ENCODE assay signal across 15 cellular contexts in genomic region chr13:40895715-40896184, GRCh38.
DNase-seq lines count a peak whose midpoint lies in the region; ATAC-seq, FAIRE-seq and TF ChIP-seq lines count a peak whose summit lies in the region.
"Had no signal": no experiment of that assay in that cellular context is flagged by ENCODE, and none has a peak within 500 bp of the region (broad histone marks: within the 10 kb centered on the region; RNA-seq: fewer than 3 reads in every experiment).

No MANE protein-coding gene starts in this region.

- intact Hi-C loops in CD4-positive, alpha-beta memory T cell (cut with micrococcal nuclease): no loop called here
- intact Hi-C loops in GM12878 (cut with micrococcal nuclease; ENCODE audit: unreplicated experiment): no loop called here
- intact Hi-C loops in mucosa of descending colon (cut with DNase I, micrococcal nuclease): no loop called here

- no peak for TF ChIP-seq RAD21 in GM12878 (IDR thresholded peaks at IDR 0.05; ENCODE audit: insufficient read depth, low read depth, low read length)

- RAD21 ChIA-PET in GM12878 (lab: Charles Lee; ENCODE audit: unreplicated experiment): interaction anchor here (0.8 to 1.4 kb wide), 3 partner anchors 25 to 77 kb away, joined by 3 read pairs; no protein-coding TSS in a partner anchor

- no peak overlapping the region for H3K27ac ChIP-seq in CD4-positive, alpha-beta memory T cell (ENCODE audit: low read depth, low read length)
- no peak overlapping the region for H3K27ac ChIP-seq in GM12878 (ENCODE audit: control insufficient read depth, insufficient read depth)
- H3K27ac ChIP-seq: epithelial cell of prostate, GM23248 had no signal

- H3K4me1 ChIP-seq in CD4-positive, alpha-beta memory T cell (ENCODE audit: insufficient read depth, low read length): no peaks in the 10 kb centered on the region
- H3K4me1 ChIP-seq in GM12878 (ENCODE audit: control insufficient read depth, insufficient read depth, low read length) (no peaks in the 10 kb centered on the region), mucosa of descending colon (ENCODE audit: low read depth) (peaks cover 11% of the 10 kb centered on the region)

- no peak for DNase-seq in CD4-positive, alpha-beta memory T cell
- DNase-seq in HuH-7.5 (ENCODE audit: low spot score) (peak; percentile 33), GM12878 (ENCODE audit: low read depth, low spot score) (no peak), mucosa of descending colon (peak in 1 of 3 donors; percentile 57), A172 (ENCODE audit: low spot score) (no peak), urothelium cell line (ENCODE audit: low spot score) (no peak)
- DNase-seq: GM23248; IMR-90; NCI-H446; SHP77 treated with DMSO at 0.1 percent for 48 hours; stimulated activated CD8-positive, alpha-beta memory T cell treated with anti-CD3 and anti-CD28 coated beads, Interleukin-4, amount 100 ng/mL, for 48 hours had no signal

- BruUV-seq in GM12878 (replicated peaks; lab: Mats Ljungman, UMichigan): no TSS peak

- H3K27me3 ChIP-seq in CD4-positive, alpha-beta memory T cell (ENCODE audit: insufficient read depth, low read length): no peaks in the 10 kb centered on the region
- no peaks in the 10 kb centered on the region for H3K27me3 ChIP-seq in GM12878 (replicated peaks in 1 of 2; ENCODE audit: control insufficient read depth in 2 of 2, insufficient read depth in 2 of 2, low read length in 1 of 2)

- H3K9ac ChIP-seq in GM12878 (ENCODE audit: control insufficient read depth, insufficient read depth, low read length): no peak overlapping the region
- H3K9ac ChIP-seq: GM23248 had no signal

- peaks cover 6 to 7% of the 10 kb centered on the region in 2 donors for H3K36me3 Mint-ChIP-seq in CD4-positive, alpha-beta memory T cell

- TF ChIP-seq CTCF in GM12878 (IDR thresholded peaks at IDR 0.05 in 2 of 3, conservative IDR thresholded peaks at IDR 0.05 in 1 of 3; ENCODE audit: control insufficient read depth in 2 of 3, extremely low read depth in 1 of 3, insufficient read depth in 1 of 3, low read depth in 3 of 3, low read length in 3 of 3) (no peak), mucosa of descending colon (IDR thresholded peaks at IDR 0.05) (no peak)

- H3K4me2 ChIP-seq in GM12878 (ENCODE audit: control insufficient read depth, insufficient read depth): no peak overlapping the region

- H2AFZ ChIP-seq in GM12878 (ENCODE audit: control insufficient read depth, low read depth, low read length): no peak overlapping the region
- H2AFZ ChIP-seq: GM23248 had no signal

- no peak for TF ChIP-seq POLR2A in GM12878 (IDR thresholded peaks at IDR 0.05; ENCODE audit: low read depth, low read length)

- no peaks in the 10 kb centered on the region for H3K27me3 Mint-ChIP-seq in CD4-positive, alpha-beta memory T cell
- H3K27me3 Mint-ChIP-seq: brain had no signal

- H3K9me3 Mint-ChIP-seq in CD4-positive, alpha-beta memory T cell: peaks cover 0 to 8% (median 3%) of the 10 kb centered on the region in 8 donors

- peak overlapping the region in 4 of 7 donors; percentile 25 to 51 (median 48) for H3K27ac Mint-ChIP-seq in CD4-positive, alpha-beta memory T cell

- SMC1A ChIA-PET in GM12878 (lab: Charles Lee; ENCODE audit: uncharacterized antibody, unreplicated experiment): interaction anchor here (0.7 to 1.0 kb wide), 3 partner anchors 10 to 19 kb away, joined by 3 to 5 read pairs (median 3); no protein-coding TSS in a partner anchor

- 97% methylated on average over 2 of the region's 2 CpGs for WGBS in GM12878 (ENCODE audit: insufficient coverage, insufficient replicate concordance, low lambda C conversion rate, missing lambda C conversion rate)

- H3K36me3 ChIP-seq in CD4-positive, alpha-beta memory T cell (ENCODE audit: insufficient read depth, low read length): no peaks in the 10 kb centered on the region
- no peaks in the 10 kb centered on the region for H3K36me3 ChIP-seq in GM12878 (ENCODE audit: control insufficient read depth in 2 of 2, insufficient read depth in 2 of 2, low read length in 1 of 2)
- H3K36me3 ChIP-seq in mucosa of descending colon (ENCODE audit: low read depth): no peaks in the 10 kb centered on the region

- ATAC-seq in GM12878 (peak; percentile 74), mucosa of descending colon (peak; percentile 97), GM21390 (IDR thresholded peaks at IDR 0.05; ENCODE audit: unreplicated experiment) (no peak), HG03097 (IDR thresholded peaks at IDR 0.05; ENCODE audit: low FRiP score, unreplicated experiment) (no peak)

- H3K4me1 Mint-ChIP-seq in CD4-positive, alpha-beta memory T cell: peaks cover 6 to 8% (median 7%) of the 10 kb centered on the region in 4 donors

- in situ Hi-C loops in GM12878 (cut with MboI): no loop called here

- CTCF ChIA-PET in CD4-positive, alpha-beta memory T cell (lab: Charles Lee; ENCODE audit: partially characterized antibody): no interaction called here
- CTCF ChIA-PET in GM12878 (lab: Yijun Ruan, JAX): interaction anchor here (0.6 to 1.0 kb wide), 6 partner anchors 25 to 194 kb away, joined by 3 to 4 read pairs (median 3); no protein-coding TSS in a partner anchor

- H3K4me3 ChIP-seq in CD4-positive, alpha-beta memory T cell (ENCODE audit: low read length in 2 of 2): no peak overlapping the region
- H3K4me3 ChIP-seq in GM12878: no peak overlapping the region
- no peak overlapping the region for H3K4me3 ChIP-seq in mucosa of descending colon
- H3K4me3 ChIP-seq: GM23248 had no signal

- H4K20me1 ChIP-seq in GM12878 (ENCODE audit: control insufficient read depth, insufficient read depth): no peaks in the 10 kb centered on the region

- TF ChIP-seq EP300 in GM12878 (IDR thresholded peaks at IDR 0.05; ENCODE audit: borderline replicate concordance in 1 of 2, control insufficient read depth in 1 of 2, low read depth in 2 of 2, low read length in 2 of 2): no peak

- H3K9me3 ChIP-seq in CD4-positive, alpha-beta memory T cell (ENCODE audit: control insufficient read depth in 1 of 2, low read length in 2 of 2): no peaks in the 10 kb centered on the region
- H3K9me3 ChIP-seq in GM12878 (replicated peaks; ENCODE audit: control insufficient read depth, insufficient read depth, low read length): no peaks in the 10 kb centered on the region
- no peaks in the 10 kb centered on the region for H3K9me3 ChIP-seq in mucosa of descending colon

- H3K4me3 Mint-ChIP-seq in CD4-positive, alpha-beta memory T cell: no peak overlapping the region

- H3K79me2 ChIP-seq in GM12878 (ENCODE audit: control insufficient read depth, insufficient read depth, low read length): no peaks in the 10 kb centered on the region

- FAIRE-seq in GM12878 (lab: Jason Lieb, UNC) (no peak), urothelium cell line (lab: Jason Lieb, UNC) (no peak)

- POLR2A ChIA-PET in CD4-positive, alpha-beta memory T cell (lab: Charles Lee; ENCODE audit: partially characterized antibody): no interaction called here
- POLR2A ChIA-PET in GM12878 (lab: Charles Lee): interaction anchor here (0.8 kb wide), 1 partner anchor 25 kb away, joined by 3 read pairs; no protein-coding TSS in a partner anchor

TF ChIP-seq in GM12878, 131 proteins besides CTCF, POLR2A, EP300 and RAD21:
- peak; percentile 56; the same call in 1 of the 2 replicates for TF ChIP-seq MTA2 (IDR thresholded peaks at IDR 0.05; ENCODE audit: low read depth)
- peak; percentile 52 for TF ChIP-seq MEF2B (IDR thresholded peaks at IDR 0.05; ENCODE audit: partially characterized antibody, poor library complexity, severe bottlenecking)
- TF ChIP-seq ZNF384 (IDR thresholded peaks at IDR 0.05; ENCODE audit: borderline replicate concordance, low read depth, low read length): peak; percentile 59; the same call in 1 of the 2 replicates
- no peak for TF ChIP-seq FOXK2 (IDR thresholded peaks at IDR 0.05)
- TF ChIP-seq MLLT1 (IDR thresholded peaks at IDR 0.05): no peak
- TF ChIP-seq ATF7 (IDR thresholded peaks at IDR 0.05; ENCODE audit: low read depth): peak; percentile 47
- TF ChIP-seq ZNF592 (IDR thresholded peaks at IDR 0.05): no peak
- TF ChIP-seq CHD2 (IDR thresholded peaks at IDR 0.05; ENCODE audit: borderline replicate concordance, low read depth, low read length): peak; percentile 29; the same call in 1 of the 2 replicates

Comparison
In these comparisons a context has a peak if more than half of its experiments do, and no peak if none do; other contexts are left out.
1. ATAC-seq: peak in GM12878 (single experiment) and mucosa of descending colon (single experiment); none in GM21390 (single experiment) and HG03097 (single experiment).